Comparison of ENCODE assay signal across 9 cellular contexts in the genomic region with DNA sequence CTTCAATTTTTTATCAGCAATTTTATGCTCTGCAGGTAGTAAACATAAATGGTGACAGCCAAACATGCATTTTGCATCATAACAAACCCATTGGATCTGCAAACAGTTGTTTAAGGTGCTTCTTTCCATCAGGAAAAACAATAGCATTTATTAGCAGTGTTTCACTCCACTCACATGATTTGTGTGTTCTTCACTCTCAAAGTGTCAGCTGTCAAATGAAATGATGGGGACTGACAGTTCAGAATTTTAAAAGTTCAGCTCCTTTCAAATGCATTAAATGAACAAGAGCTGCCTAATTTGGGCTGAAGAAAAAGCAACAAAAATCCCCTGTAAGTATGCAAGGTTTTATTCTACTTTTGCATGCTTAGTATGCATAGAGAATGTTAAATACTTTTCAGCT.
"Had no signal": no experiment of that assay in that cellular context is flagged by ENCODE, and none has a peak within 500 bp of the region (broad histone marks: within the 10 kb centered on the region; RNA-seq: fewer than 3 reads in every experiment).

No MANE protein-coding gene starts in this region.

- H3K27ac ChIP-seq: GM23248, KMS-11 had no signal

- H2AFZ ChIP-seq: GM23248 had no signal

- H3K4me2 ChIP-seq: KMS-11 had no signal

- H3K9ac ChIP-seq: GM23248, KMS-11 had no signal

- H3K4me3 ChIP-seq: GM23248 had no signal

- FAIRE-seq: HTR-8/SVneo had no signal

- DNase-seq: GM23248, GOT3, H9, HCEC 1CT, HFFc6, Karpas-422, KBM-7 had no signal
